In the genomic region with DNA sequence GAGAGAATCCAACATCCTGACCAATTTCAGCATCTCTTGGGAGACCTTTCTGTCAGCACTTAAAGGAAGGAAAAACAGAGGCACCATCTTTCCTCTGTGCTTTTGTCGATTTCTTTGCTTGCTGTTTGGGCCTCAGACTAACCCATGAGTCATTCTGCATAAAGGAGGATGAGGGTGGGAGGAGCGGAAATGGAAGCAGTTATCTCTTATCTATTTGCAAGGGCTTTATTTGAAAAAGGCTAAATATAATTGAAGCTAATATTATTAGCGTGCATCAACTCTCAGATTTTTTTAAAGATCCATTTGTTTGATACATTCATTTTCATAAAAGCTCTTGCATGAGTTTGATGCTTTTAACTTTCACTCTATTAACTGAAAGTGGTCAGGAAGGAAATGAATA, we compare ENCODE assay signal across 1 cellular context.
TF ChIP-seq lines count a peak whose summit lies in the region.

No MANE protein-coding gene starts in this region.

TF ChIP-seq in H1, 55 proteins besides CTCF, POLR2A, EP300 and RAD21 (continued from another document):
- TF ChIP-seq CBX8 (IDR thresholded peaks at IDR 0.05; ENCODE audit: borderline replicate concordance, low read depth, low read length) (no peak), KDM1A (IDR thresholded peaks at IDR 0.05; ENCODE audit: borderline replicate concordance, low read length) (no peak), BCL11A (IDR thresholded peaks at IDR 0.05; ENCODE audit: low read depth in 2 of 2, low read length in 2 of 2) (no peak), RNF2 (IDR thresholded peaks at IDR 0.05; ENCODE audit: borderline replicate concordance, low read depth, low read length, missing control alignments, poor library complexity, severe bottlenecking) (no peak), JUND (IDR thresholded peaks at IDR 0.05; ENCODE audit: low read length) (peak; percentile 51; the same call in 1 of the 2 replicates)
